Comparison of ENCODE assay signal across 1 cellular context in the genomic region with DNA sequence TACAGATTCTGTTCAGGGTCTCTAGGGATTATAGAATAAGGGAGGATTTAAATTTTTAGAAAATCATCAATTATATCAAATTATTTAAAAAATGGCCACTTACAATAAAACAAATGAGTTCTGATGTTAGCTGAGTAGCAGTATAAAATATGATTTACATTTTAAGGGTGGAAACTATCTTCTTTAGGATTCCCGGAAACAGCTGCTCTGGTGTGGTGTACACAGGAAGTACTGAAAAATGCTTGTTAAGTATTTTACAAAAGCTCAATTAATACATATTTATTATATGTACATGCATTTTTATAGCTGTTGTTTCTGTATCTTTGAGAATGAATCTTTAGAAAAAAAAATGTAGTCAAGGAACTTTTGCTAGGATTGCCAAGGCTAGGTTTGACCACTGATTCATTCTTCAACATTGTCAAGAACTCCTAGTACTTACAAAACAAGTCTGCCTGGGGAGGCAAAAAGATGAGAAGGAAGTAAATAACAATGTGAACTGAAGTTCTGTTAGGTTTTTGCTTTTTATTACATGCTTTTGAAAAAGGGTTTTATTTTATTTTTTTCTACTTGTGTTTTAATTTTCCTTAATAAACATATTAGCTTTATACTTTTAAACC.
TF ChIP-seq lines count a peak whose summit lies in the region.

No MANE protein-coding gene starts in this region.

TF ChIP-seq in IMR-90, 13 proteins besides CTCF, POLR2A, EP300 and RAD21 (continued from another document):
- TF ChIP-seq MAFK (IDR thresholded peaks at IDR 0.05; ENCODE audit: low read depth, low read length), result no peak
- TF ChIP-seq, protein P1, sequence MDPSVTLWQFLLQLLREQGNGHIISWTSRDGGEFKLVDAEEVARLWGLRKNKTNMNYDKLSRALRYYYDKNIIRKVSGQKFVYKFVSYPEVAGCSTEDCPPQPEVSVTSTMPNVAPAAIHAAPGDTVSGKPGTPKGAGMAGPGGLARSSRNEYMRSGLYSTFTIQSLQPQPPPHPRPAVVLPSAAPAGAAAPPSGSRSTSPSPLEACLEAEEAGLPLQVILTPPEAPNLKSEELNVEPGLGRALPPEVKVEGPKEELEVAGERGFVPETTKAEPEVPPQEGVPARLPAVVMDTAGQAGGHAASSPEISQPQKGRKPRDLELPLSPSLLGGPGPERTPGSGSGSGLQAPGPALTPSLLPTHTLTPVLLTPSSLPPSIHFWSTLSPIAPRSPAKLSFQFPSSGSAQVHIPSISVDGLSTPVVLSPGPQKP (IDR thresholded peaks at IDR 0.05; ENCODE audit: borderline replicate concordance, low read depth, low read length), result no peak
